ENCODE assay signal across 1 cellular context in genomic region chr5:55636177-55636576, GRCh38.
TF ChIP-seq lines count a peak whose summit lies in the region.

No MANE protein-coding gene starts in this region.

TF ChIP-seq in IMR-90, 13 proteins besides CTCF, POLR2A, EP300 and RAD21 (continued from another document):
- TF ChIP-seq ELK1 (IDR thresholded peaks at IDR 0.05; ENCODE audit: borderline replicate concordance, low read depth, low read length), result no peak
